Comparison of ENCODE assay signal across 23 cellular contexts in the genomic region with DNA sequence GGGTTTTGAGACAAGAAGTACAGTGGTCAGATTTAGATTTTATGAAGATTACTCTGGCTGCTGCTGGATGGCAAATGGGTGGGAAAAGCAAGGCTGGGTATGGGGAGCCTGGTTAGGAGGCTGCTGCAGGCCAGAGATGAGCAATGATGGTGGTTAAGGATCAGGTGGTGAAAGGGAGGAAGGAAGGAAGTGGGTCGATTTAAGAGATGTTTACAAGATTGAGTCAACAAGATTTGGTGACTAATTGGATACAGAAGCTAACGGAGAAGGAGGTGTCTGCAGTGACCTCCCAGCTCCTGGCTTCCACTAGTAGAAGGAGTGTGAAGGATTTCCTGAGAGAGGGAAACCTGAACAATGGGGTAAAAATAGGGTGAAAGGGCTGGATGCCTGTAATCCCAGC. TPM values are rescaled to one million over a fixed set of nuclear protein-coding genes. Genes with fewer than 3 reads are reported as not detected.
DNase-seq lines count a peak whose midpoint lies in the region; ATAC-seq, FAIRE-seq and TF ChIP-seq lines count a peak whose summit lies in the region.
"Had no signal": no experiment of that assay in that cellular context is flagged by ENCODE, and none has a peak within 500 bp of the region (broad histone marks: within the 10 kb centered on the region; RNA-seq: fewer than 3 reads in every experiment).

No MANE protein-coding gene starts in this region.

- no peaks in the 10 kb centered on the region for H3K9me1 ChIP-seq in keratinocyte (ENCODE audit: control insufficient read depth, extremely low read depth, insufficient read depth, low read length)

- H3K4me3 ChIP-seq in BLaER1 = no peak overlapping the region
- no peak overlapping the region for H3K4me3 ChIP-seq in keratinocyte (ENCODE audit: control insufficient read depth in 2 of 3, extremely low read depth in 1 of 3, insufficient read depth in 2 of 3, low read depth in 1 of 3, low read length in 3 of 3)
- H3K4me3 ChIP-seq: HAP-1, right lobe of liver, SJCRH30, upper lobe of left lung had no signal

- H2AFZ ChIP-seq in keratinocyte (ENCODE audit: control insufficient read depth, low read length) = no peak overlapping the region
- H2AFZ ChIP-seq: parathyroid adenoma had no signal

- H3K4me2 ChIP-seq in BLaER1 (peak overlapping the region; percentile 53), keratinocyte (ENCODE audit: control insufficient read depth, extremely low read depth, insufficient read depth, low read depth, low read length) (peak overlapping the region; percentile 17)

- H4K20me1 ChIP-seq in BLaER1 (no peaks in the 10 kb centered on the region), keratinocyte (ENCODE audit: control insufficient read depth, extremely low read depth, insufficient read depth, low read length) (no peaks in the 10 kb centered on the region)

- FAIRE-seq in keratinocyte (lab: Jason Lieb, UNC) (peak; percentile 99), D721Med (lab: Jason Lieb, UNC) (no peak)
- FAIRE-seq: astrocyte had no signal

- H3K9ac ChIP-seq in BLaER1 = no peak overlapping the region
- no peak overlapping the region for H3K9ac ChIP-seq in keratinocyte (ENCODE audit: control insufficient read depth, extremely low read depth, insufficient read depth, low read length)
- H3K9ac ChIP-seq: parathyroid adenoma had no signal

- no peak overlapping the region for H3K27ac ChIP-seq in BLaER1
- peak overlapping the region; percentile 73 for H3K27ac ChIP-seq in keratinocyte (ENCODE audit: control insufficient read depth, insufficient read depth, low read length)
- H3K27ac ChIP-seq: parathyroid adenoma, right lobe of liver, SJCRH30, upper lobe of left lung, VCaP had no signal

- dilution Hi-C loops in keratinocyte (cut with MboI; ENCODE audit: extremely low pct_ligation_motif_present, low sequenced_read_pairs) = no loop called here

- H3K36me3 ChIP-seq in BLaER1 = no peaks in the 10 kb centered on the region
- no peaks in the 10 kb centered on the region for H3K36me3 ChIP-seq in keratinocyte (ENCODE audit: control insufficient read depth in 2 of 2, extremely low read depth in 1 of 2, insufficient read depth in 2 of 2, low read length in 2 of 2)
- H3K36me3 ChIP-seq: HAP-1, right lobe of liver, upper lobe of left lung had no signal

- ATAC-seq in GM18909 (IDR thresholded peaks at IDR 0.05; ENCODE audit: poor library complexity, unreplicated experiment) (no peak), HG02852 (IDR thresholded peaks at IDR 0.05; ENCODE audit: unreplicated experiment) (no peak)
- ATAC-seq: activated T-helper 17 cell treated with anti-CD3 and anti-CD28 coated beads, Interleukin-2, amount 50 U/mL, for 72 hours; right lobe of liver; T-helper 17 cell had no signal

- TF ChIP-seq CTCF in keratinocyte (optimal IDR thresholded peaks at IDR 0.05 in 1 of 3, IDR thresholded peaks at IDR 0.05 in 1 of 3, conservative IDR thresholded peaks at IDR 0.05 in 1 of 3; ENCODE audit: extremely low read depth in 1 of 3, insufficient read depth in 2 of 3, low read length in 3 of 3) (no peak), D721Med (IDR thresholded peaks at IDR 0.05; ENCODE audit: insufficient read depth, missing control alignments) (no peak)

- H3K4me1 ChIP-seq in BLaER1 (peaks cover 27% of the 10 kb centered on the region), keratinocyte (ENCODE audit: control insufficient read depth, extremely low read depth, insufficient read depth, low read length) (peaks cover 44% of the 10 kb centered on the region)
- H3K4me1 ChIP-seq: HAP-1, parathyroid adenoma, right lobe of liver, SJCRH30, upper lobe of left lung had no signal

- DNase-seq in LoVo (ENCODE audit: low spot score) (peak; percentile 23), RKO (ENCODE audit: low spot score) (peak; percentile 64), keratinocyte (ENCODE audit: low read depth, low spot score) (no peak), D721Med (ENCODE audit: insufficient read length, low spot score) (no peak)
- no peak for DNase-seq in stimulated activated CD4-positive, alpha-beta T cell treated with anti-CD3 and anti-CD28 coated beads, Interleukin-15, amount 100 ng/mL, for 24 hours
- DNase-seq: activated CD4-positive, alpha-beta T cell treated with anti-CD3 and anti-CD28 coated beads, Interleukin-2, amount 50 U/mL, for 1 hour; erythroblast; GDM1; Karpas-422; right lobe of liver; SJCRH30; stimulated activated CD8-positive, alpha-beta memory T cell treated with anti-CD3 and anti-CD28 coated beads, Interleukin-4, amount 100 ng/mL, for 48 hours; T-helper 17 cell; upper lobe of left lung had no signal

- H3K9me3 ChIP-seq in BLaER1 (no peaks in the 10 kb centered on the region; the same call in 1 of the 2 replicates), keratinocyte (ENCODE audit: control insufficient read depth, low read depth, low read length) (no peaks in the 10 kb centered on the region)
- H3K9me3 ChIP-seq: HAP-1, right lobe of liver, SJCRH30 had no signal

- peaks cover 7% of the 10 kb centered on the region for H3K79me2 ChIP-seq in keratinocyte (ENCODE audit: control insufficient read depth, insufficient read depth, low read length)
- H3K79me2 ChIP-seq: parathyroid adenoma had no signal

- H3K27me3 ChIP-seq in BLaER1 = no peaks in the 10 kb centered on the region
- no peaks in the 10 kb centered on the region for H3K27me3 ChIP-seq in keratinocyte (ENCODE audit: control insufficient read depth, extremely low read depth, insufficient read depth, low read length)
- H3K27me3 ChIP-seq: right lobe of liver, SJCRH30, upper lobe of left lung had no signal

RNA-seq across cellular contexts. Expression of a gene that starts 18.7 kb away (rescaled TPM):
- polyA plus RNA-seq in keratinocyte = 2.8 to 11.4 TPM (median 5.6 TPM) in 3 replicates
- polyA plus RNA-seq in keratinocyte (2011; ENCODE audit: low read depth) = 1.8 TPM
- polyA plus RNA-seq in keratinocyte (2011; cell fraction: cytosol; rRNA removed) = 6.2 and 7.2 TPM in 2 replicates
- 22.0 and 23.8 TPM in 2 replicates for polyA plus RNA-seq in keratinocyte (2011; cell fraction: nucleus; rRNA removed)
- 3.9 and 15.9 TPM in 2 replicates for polyA plus RNA-seq in keratinocyte (2012; ENCODE audit: low replicate concordance)
- polyA minus RNA-seq in keratinocyte = 9.7 to 66.6 TPM (median 22.5 TPM) in 3 replicates
- 13.2 TPM for polyA minus RNA-seq in keratinocyte (2011; cell fraction: cytosol; rRNA and poly(A)+ RNA removed)
- polyA minus RNA-seq in keratinocyte (2011; cell fraction: nucleus; rRNA and poly(A)+ RNA removed) = 22.1 and 29.6 TPM in 2 replicates
- polyA plus RNA-seq: AG04450 had no signal

Comparison
In these comparisons a context has a peak if more than half of its experiments do, and no peak if none do; other contexts are left out.
1. DNase-seq: peak in LoVo (single experiment) and RKO (single experiment); none in keratinocyte (single experiment), D721Med (single experiment) and stimulated activated CD4-positive, alpha-beta T cell treated with anti-CD3 and anti-CD28 coated beads, Interleukin-15, amount 100 ng/mL, for 24 hours (single experiment).